In the genomic region with DNA sequence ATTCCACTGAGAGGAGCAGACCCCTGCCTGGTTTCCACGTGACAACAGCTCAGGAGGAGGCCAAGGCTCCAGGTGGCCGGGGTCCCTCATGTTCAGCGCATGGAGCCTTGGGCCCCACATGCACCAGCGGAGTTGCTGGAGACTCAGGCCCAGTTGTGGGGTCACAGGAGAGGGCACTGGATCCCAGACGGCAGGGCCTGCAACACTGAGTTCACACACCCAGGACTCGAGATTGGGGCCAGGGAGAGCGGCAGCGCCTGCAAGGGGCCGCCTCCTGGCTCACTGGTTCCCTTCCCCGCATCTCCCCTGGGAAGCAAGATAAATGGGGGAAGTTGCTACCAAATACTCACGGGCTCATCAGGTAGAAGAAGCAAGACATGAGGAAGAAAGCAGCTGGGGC, we compare ENCODE assay signal across 26 cellular contexts.
"Had no signal": no experiment of that assay in that cellular context is flagged by ENCODE, and none has a peak within 500 bp of the region (broad histone marks: within the 10 kb centered on the region; RNA-seq: fewer than 3 reads in every experiment).

No MANE protein-coding gene starts in this region.

- H3K36me3 Mint-ChIP-seq: activated naive CD8-positive, alpha-beta T cell treated with anti-CD3 and anti-CD28 coated beads for 36 hours; natural killer cell had no signal

- H3K36me3 ChIP-seq: adrenal gland, esophagus squamous epithelium, heart right ventricle, lower lobe of right lung had no signal

- DNase-seq: activated CD4-positive, alpha-beta T cell treated with anti-CD3 and anti-CD28 coated beads for 1 hour; activated CD4-positive, alpha-beta T cell treated with anti-CD3 and anti-CD28 coated beads, Interleukin-2, amount 50 U/mL, for 4 hours; activated CD8-positive, alpha-beta memory T cell treated with anti-CD3 and anti-CD28 coated beads, Interleukin-2, amount 50 U/mL, for 4 hours; activated naive CD4-positive, alpha-beta T cell; activated naive CD8-positive, alpha-beta T cell treated with anti-CD3 and anti-CD28 coated beads for 36 hours; activated T-cell treated with anti-CD3 and anti-CD28 coated beads, Interleukin-2, amount 50 U/mL, for 1 hour; adrenal gland; body of pancreas; dermis blood vessel endothelial cell; effector CD4-positive, alpha-beta T cell; esophagus squamous epithelium; foreskin melanocyte; heart right ventricle; lower lobe of right lung; mesenchymal stem cell; natural killer cell; retina; stimulated activated CD4-positive, alpha-beta T cell treated with anti-CD3 and anti-CD28 coated beads, Interleukin-1b, Interleukin-23, amount 100 ng/mL, for 48 hours; stimulated activated naive CD4-positive, alpha-beta T cell; T-helper 17 cell; T1000 had no signal

- H3K27me3 ChIP-seq: adrenal gland, body of pancreas, esophagus squamous epithelium, heart right ventricle, tibial nerve had no signal

- H3K4me1 Mint-ChIP-seq: activated naive CD8-positive, alpha-beta T cell treated with anti-CD3 and anti-CD28 coated beads for 36 hours; T-helper 17 cell had no signal

- H3K4me3 ChIP-seq: adrenal gland, body of pancreas, esophagus squamous epithelium, heart right ventricle, lower lobe of right lung, smooth muscle cell, tibial nerve had no signal

- H3K9me3 ChIP-seq: adrenal gland, body of pancreas, esophagus squamous epithelium, heart right ventricle, lower lobe of right lung, tibial nerve had no signal

- H3K9me3 Mint-ChIP-seq: activated naive CD8-positive, alpha-beta T cell treated with anti-CD3 and anti-CD28 coated beads for 36 hours; natural killer cell had no signal

- H3K4me3 Mint-ChIP-seq: activated naive CD8-positive, alpha-beta T cell treated with anti-CD3 and anti-CD28 coated beads for 36 hours; natural killer cell; T-helper 17 cell had no signal

- H3K4me1 ChIP-seq: adrenal gland, lower lobe of right lung had no signal

- H3K27me3 Mint-ChIP-seq: activated naive CD8-positive, alpha-beta T cell treated with anti-CD3 and anti-CD28 coated beads for 36 hours; progenitor cell of endocrine pancreas; T-helper 17 cell had no signal

- ATAC-seq: body of pancreas, heart right ventricle, left lobe of liver, lower lobe of right lung, natural killer cell, T-helper 17 cell had no signal

- H3K27ac Mint-ChIP-seq: activated naive CD8-positive, alpha-beta T cell treated with anti-CD3 and anti-CD28 coated beads for 36 hours; natural killer cell; progenitor cell of endocrine pancreas; T-helper 17 cell had no signal

- H3K4me2 ChIP-seq: smooth muscle cell had no signal

- H3K27ac ChIP-seq: adrenal gland, body of pancreas, epithelial cell of prostate, esophagus squamous epithelium, heart right ventricle, lower lobe of right lung, tibial nerve had no signal
